33 cellular contexts compared by ENCODE assay signal in the genomic region with DNA sequence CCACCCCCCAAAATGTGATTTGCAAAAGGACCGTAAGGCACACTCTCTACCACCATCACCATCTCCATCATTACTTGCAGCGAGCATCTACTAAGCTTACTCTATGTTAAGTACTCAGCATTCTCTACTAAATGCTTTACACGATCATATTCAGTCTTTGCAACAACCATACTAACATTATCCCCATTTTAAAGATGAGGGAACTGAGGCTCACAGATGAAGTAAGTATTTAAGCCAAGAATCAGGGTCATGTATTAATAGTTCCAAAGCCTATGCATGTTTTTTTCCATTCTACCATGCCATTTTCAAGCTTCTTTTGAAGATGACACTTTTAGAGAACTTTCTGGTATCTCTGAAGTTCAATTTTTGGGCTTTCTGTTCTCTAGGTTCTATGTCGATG.
"Had no signal": no experiment of that assay in that cellular context is flagged by ENCODE, and none has a peak within 500 bp of the region (broad histone marks: within the 10 kb centered on the region; RNA-seq: fewer than 3 reads in every experiment).

No MANE protein-coding gene starts in this region.

- H3K4me3 Mint-ChIP-seq: activated CD4-positive, alpha-beta memory T cell treated with anti-CD3 and anti-CD28 coated beads, Interleukin-2, amount 10 ng/mL, durations not matched to agents 7 days and 5 days; activated CD4-positive, alpha-beta T cell treated with anti-CD3 and anti-CD28 coated beads for 36 hours; activated naive CD4-positive, alpha-beta T cell treated with anti-CD3 and anti-CD28 coated beads, Interleukin-2, amount 50 U/mL, for 24 hours; activated T-cell treated with anti-CD3 and anti-CD28 coated beads, Interleukin-2, amount 50 U/mL, for 72 hours; central memory CD8-positive, alpha-beta T cell; T-helper 1 cell treated with Interleukin-12 subunit alpha and Interleukin-12 subunit beta and Interleukin-4 antibody, amounts not matched to agents 30 μg/mL and 1 μg/mL, for 36 hours; T-helper 2 cell treated with Interferon-gamma antibody and Interleukin-4, amounts not matched to agents 5 μg/mL and 100 μg/mL, for 36 hours; WTC11 had no signal

- H3K9me3 ChIP-seq: Peyer's patch, SJSA1, SK-N-SH had no signal

- DNase-seq: activated CD4-positive, alpha-beta memory T cell treated with anti-CD3 and anti-CD28 coated beads, Interleukin-2, amount 10 ng/mL, durations not matched to agents 7 days and 5 days; activated CD4-positive, alpha-beta T cell treated with anti-CD3 and anti-CD28 coated beads for 36 hours; activated CD4-positive, alpha-beta T cell treated with anti-CD3 and anti-CD28 coated beads, Interleukin-2, amount 50 U/mL, for 1 hour; activated gamma-delta T cell; activated naive CD4-positive, alpha-beta T cell treated with Interleukin-2 at 50 U/mL for 16 hours; activated T-cell treated with anti-CD3 and anti-CD28 coated beads, Interleukin-2, amount 50 U/mL, for 1 hour; activated T-cell treated with anti-CD3 and anti-CD28 coated beads, Interleukin-2, amount 50 U/mL, for 72 hours; amniotic stem cell; aorta; MM.1S; MV-4-11; NCI-H1092; NCI-H1436 treated with DMSO at 0.1 percent for 48 hours; NCI-H1694 treated with DMSO at 0.1 percent for 48 hours; NCI-H2029; NCI-H345; NCI-H526; NCI-H748 treated with DMSO at 0.1 percent for 48 hours; NK-92 treated with Interleukin-12 subunit alpha and Interleukin-12 subunit beta, amount 100 ng/mL, for 24 hours; PC-3; Peyer's patch; RPMI8226; SHP77 treated with DMSO at 0.1 percent for 48 hours; SK-N-SH had no signal

- H3K9me3 Mint-ChIP-seq: activated CD4-positive, alpha-beta memory T cell treated with anti-CD3 and anti-CD28 coated beads, Interleukin-2, amount 10 ng/mL, durations not matched to agents 7 days and 5 days; activated naive CD4-positive, alpha-beta T cell treated with anti-CD3 and anti-CD28 coated beads, Interleukin-2, amount 50 U/mL, for 24 hours; activated T-helper 2 cell treated with anti-CD3 and anti-CD28 coated beads, Interferon-gamma antibody, Interleukin-2, Interleukin-4, amounts not matched to agents 10 μg/mL and 5 μg/mL and 100 μg/mL, durations not matched to agents 14 hours and 24 hours and 36 hours; central memory CD8-positive, alpha-beta T cell; T-helper 1 cell treated with Interleukin-12 subunit alpha and Interleukin-12 subunit beta and Interleukin-4 antibody, amounts not matched to agents 30 μg/mL and 1 μg/mL, for 36 hours; WTC11 had no signal

- H3K4me1 Mint-ChIP-seq: activated CD4-positive, alpha-beta memory T cell treated with anti-CD3 and anti-CD28 coated beads, Interleukin-2, amount 10 ng/mL, durations not matched to agents 7 days and 5 days; central memory CD8-positive, alpha-beta T cell had no signal

- H3K27me3 ChIP-seq: cardiac muscle cell, Peyer's patch, SJSA1 had no signal

- H3K9me2 ChIP-seq: SK-N-SH had no signal

- ATAC-seq: activated CD4-positive, alpha-beta T cell treated with anti-CD3 and anti-CD28 coated beads for 36 hours; activated CD4-positive, CD25-positive, alpha-beta regulatory T cell treated with anti-CD3 and anti-CD28 coated beads, Interleukin-2, amount 50 U/mL, for 24 hours; activated T-cell treated with anti-CD3 and anti-CD28 coated beads, Interleukin-2, amount 50 U/mL, for 72 hours; PC-3; WTC11 had no signal

- H3K27me3 Mint-ChIP-seq: activated CD4-positive, alpha-beta memory T cell treated with anti-CD3 and anti-CD28 coated beads, Interleukin-2, amount 10 ng/mL, durations not matched to agents 7 days and 5 days; activated CD4-positive, alpha-beta T cell treated with anti-CD3 and anti-CD28 coated beads for 36 hours; activated naive CD4-positive, alpha-beta T cell treated with anti-CD3 and anti-CD28 coated beads, Interleukin-2, amount 50 U/mL, for 24 hours had no signal

- H3K27ac Mint-ChIP-seq: activated CD4-positive, alpha-beta memory T cell treated with anti-CD3 and anti-CD28 coated beads, Interleukin-2, amount 10 ng/mL, durations not matched to agents 7 days and 5 days; activated CD4-positive, alpha-beta T cell treated with anti-CD3 and anti-CD28 coated beads for 36 hours; activated naive CD4-positive, alpha-beta T cell treated with anti-CD3 and anti-CD28 coated beads, Interleukin-2, amount 50 U/mL, for 24 hours; activated T-cell treated with anti-CD3 and anti-CD28 coated beads, Interleukin-2, amount 50 U/mL, for 72 hours; activated T-helper 2 cell treated with anti-CD3 and anti-CD28 coated beads, Interferon-gamma antibody, Interleukin-2, Interleukin-4, amounts not matched to agents 10 μg/mL and 5 μg/mL and 100 μg/mL, durations not matched to agents 14 hours and 24 hours and 36 hours; T-helper 1 cell treated with Interleukin-12 subunit alpha and Interleukin-12 subunit beta and Interleukin-4 antibody, amounts not matched to agents 30 μg/mL and 1 μg/mL, for 36 hours; T-helper 2 cell treated with Interferon-gamma antibody and Interleukin-4, amounts not matched to agents 5 μg/mL and 100 μg/mL, for 36 hours; WTC11 had no signal

- H3K36me3 ChIP-seq: cardiac muscle cell, Peyer's patch, SJSA1 had no signal

- H3K4me3 ChIP-seq: cardiac muscle cell, Peyer's patch, SJSA1 had no signal

- H3K4me2 ChIP-seq: SK-N-SH had no signal

- H3K36me3 Mint-ChIP-seq: activated naive CD4-positive, alpha-beta T cell treated with anti-CD3 and anti-CD28 coated beads, Interleukin-2, amount 50 U/mL, for 24 hours; WTC11 had no signal

- H3K27ac ChIP-seq: cardiac muscle cell, Peyer's patch, SJSA1 had no signal
